ENCODE assay signal across 19 cellular contexts in the genomic region with DNA sequence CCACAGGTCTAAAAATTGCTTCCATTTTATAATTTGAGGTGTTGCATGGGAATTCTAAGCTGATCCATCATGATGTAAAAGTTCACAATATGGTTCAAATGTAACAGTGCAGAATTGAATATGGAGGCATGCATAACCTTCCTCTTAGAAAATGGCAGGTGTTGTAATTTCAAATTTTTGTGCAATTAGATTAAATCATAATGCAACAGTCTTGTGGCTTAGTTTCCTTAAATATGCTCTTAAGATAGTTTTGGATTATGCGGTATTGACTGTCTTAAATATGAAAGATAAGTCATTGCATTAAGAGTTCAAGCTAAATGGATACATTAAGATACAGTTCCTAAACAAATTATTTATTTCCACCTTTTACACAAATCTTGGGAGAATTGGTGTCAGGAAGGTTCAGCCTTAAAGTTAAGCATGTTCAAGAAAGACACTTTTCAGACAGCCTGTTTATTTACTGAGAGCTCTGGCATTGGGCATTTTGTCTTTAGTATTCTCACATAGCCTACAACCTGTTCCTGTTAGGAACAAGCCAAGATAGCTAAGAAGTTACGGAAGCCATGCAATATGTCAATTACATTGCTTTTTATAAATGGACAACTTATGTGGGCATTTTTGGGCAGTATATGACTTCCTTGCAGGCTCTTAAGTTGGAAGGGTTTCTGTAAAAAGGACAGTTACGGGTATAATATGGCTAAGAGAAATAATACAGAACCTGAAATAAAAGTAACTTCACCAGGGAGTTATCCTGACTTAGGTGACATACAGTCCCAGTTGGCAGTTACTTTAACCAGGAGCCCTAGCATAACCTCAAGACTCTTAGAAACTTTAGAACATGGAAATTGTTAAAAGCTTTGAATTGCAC. TPM values are rescaled to one million over a fixed set of nuclear protein-coding genes. Genes with fewer than 3 reads are reported as not detected.
DNase-seq lines count a peak whose midpoint lies in the region; FAIRE-seq and TF ChIP-seq lines count a peak whose summit lies in the region.
"Had no signal": no experiment of that assay in that cellular context is flagged by ENCODE, and none has a peak within 500 bp of the region (broad histone marks: within the 10 kb centered on the region; RNA-seq: fewer than 3 reads in every experiment).

No MANE protein-coding gene starts in this region.

- H3K4me3 ChIP-seq in adipocyte (ENCODE audit: low read length), result peak overlapping the region; percentile 24
- H3K4me3 ChIP-seq: prostate gland had no signal

- H3K9me3 ChIP-seq in adipocyte (ENCODE audit: control insufficient read depth, low read length), result no peaks in the 10 kb centered on the region
- H3K9me3 ChIP-seq: prostate gland had no signal

- no peaks in the 10 kb centered on the region for H3K9me3 Mint-ChIP-seq in activated CD4-positive, alpha-beta memory T cell treated with anti-CD3 and anti-CD28 coated beads for 36 hours
- no peaks in the 10 kb centered on the region for H3K9me3 Mint-ChIP-seq in activated CD4-positive, alpha-beta memory T cell treated with anti-CD3 and anti-CD28 coated beads, Interleukin-2, amount 10 ng/mL, durations not matched to agents 7 days and 5 days
- H3K9me3 Mint-ChIP-seq in neural crest cell, result no peaks in the 10 kb centered on the region

- H3K27me3 Mint-ChIP-seq in activated CD4-positive, alpha-beta memory T cell treated with anti-CD3 and anti-CD28 coated beads for 36 hours, result no peaks in the 10 kb centered on the region
- H3K27me3 Mint-ChIP-seq in activated CD4-positive, alpha-beta memory T cell treated with anti-CD3 and anti-CD28 coated beads, Interleukin-2, amount 10 ng/mL, durations not matched to agents 7 days and 5 days, result no peaks in the 10 kb centered on the region
- H3K27me3 Mint-ChIP-seq in neural crest cell (ENCODE audit: low read depth), result peaks cover 34% of the 10 kb centered on the region

- CTCF ChIA-PET in activated CD4-positive, alpha-beta memory T cell treated with anti-CD3 and anti-CD28 coated beads for 36 hours (lab: Charles Lee), result no interaction called here
- CTCF ChIA-PET in activated CD4-positive, alpha-beta memory T cell treated with anti-CD3 and anti-CD28 coated beads, Interleukin-2, amount 10 ng/mL, durations not matched to agents 7 days and 5 days (lab: Charles Lee), result interaction anchor here (0.6 to 1.1 kb wide), 2 partner anchors 11 to 672 kb away, joined by 4 to 5 read pairs; no protein-coding TSS in a partner anchor

- H3K4me1 ChIP-seq in adipocyte (ENCODE audit: control insufficient read depth, insufficient read depth, low read length), result peaks cover 93% of the 10 kb centered on the region

- intact Hi-C loops in activated CD4-positive, alpha-beta memory T cell treated with anti-CD3 and anti-CD28 coated beads for 36 hours (cut with micrococcal nuclease), result no loop called here

- H3K9ac ChIP-seq in adipocyte (ENCODE audit: low read length), result peak overlapping the region; percentile 13

- H3K36me3 Mint-ChIP-seq in activated CD4-positive, alpha-beta memory T cell treated with anti-CD3 and anti-CD28 coated beads for 36 hours, result peaks cover 89% of the 10 kb centered on the region
- peaks cover 94% of the 10 kb centered on the region for H3K36me3 Mint-ChIP-seq in activated CD4-positive, alpha-beta memory T cell treated with anti-CD3 and anti-CD28 coated beads, Interleukin-2, amount 10 ng/mL, durations not matched to agents 7 days and 5 days (ENCODE audit: low read depth)
- H3K36me3 Mint-ChIP-seq in neural crest cell (ENCODE audit: low read depth), result peaks cover 54% of the 10 kb centered on the region

- POLR2A ChIA-PET in activated CD4-positive, alpha-beta memory T cell treated with anti-CD3 and anti-CD28 coated beads for 36 hours (lab: Charles Lee), result interaction anchor here (1.1 to 2.3 kb wide), 3 partner anchors 8 to 60 kb away, joined by 3 to 7 read pairs (median 7); partner anchors contain the start of gene SRSF3
- POLR2A ChIA-PET in activated CD4-positive, alpha-beta memory T cell treated with anti-CD3 and anti-CD28 coated beads, Interleukin-2, amount 10 ng/mL, durations not matched to agents 7 days and 5 days (lab: Charles Lee), result interaction anchor here (0.6 to 12.9 kb wide), 9 partner anchors 8 to 758 kb away, joined by 3 to 225 read pairs (median 6); partner anchors contain the start of genes CDKN1A and STK38

- peaks cover 95% of the 10 kb centered on the region for H3K36me3 ChIP-seq in adipocyte (ENCODE audit: control insufficient read depth, insufficient read depth, low read length, severe bottlenecking)

- peak; percentile 52 for FAIRE-seq in H54 (lab: Jason Lieb, UNC)

- peak overlapping the region; percentile 20 for H3K4me3 Mint-ChIP-seq in activated CD4-positive, alpha-beta memory T cell treated with anti-CD3 and anti-CD28 coated beads for 36 hours
- no peak overlapping the region for H3K4me3 Mint-ChIP-seq in activated CD4-positive, alpha-beta memory T cell treated with anti-CD3 and anti-CD28 coated beads, Interleukin-2, amount 10 ng/mL, durations not matched to agents 7 days and 5 days
- peak overlapping the region; percentile 56 for H3K4me3 Mint-ChIP-seq in neural crest cell

- TF ChIP-seq CTCF in neural crest cell (conservative IDR thresholded peaks at IDR 0.05), result no peak

- H3K27ac Mint-ChIP-seq in activated CD4-positive, alpha-beta memory T cell treated with anti-CD3 and anti-CD28 coated beads for 36 hours, result peak overlapping the region; percentile 76
- H3K27ac Mint-ChIP-seq in activated CD4-positive, alpha-beta memory T cell treated with anti-CD3 and anti-CD28 coated beads, Interleukin-2, amount 10 ng/mL, durations not matched to agents 7 days and 5 days, result no peak overlapping the region
- H3K27ac Mint-ChIP-seq in neural crest cell (ENCODE audit: unreplicated experiment), result no peak overlapping the region

- no peak for TF ChIP-seq POLR2A in H54 (IDR thresholded peaks at IDR 0.05; ENCODE audit: low read depth, low read length)

- no peak for DNase-seq in activated CD4-positive, alpha-beta memory T cell treated with anti-CD3 and anti-CD28 coated beads for 36 hours
- DNase-seq in activated CD4-positive, alpha-beta memory T cell treated with anti-CD3 and anti-CD28 coated beads, Interleukin-2, amount 10 ng/mL, durations not matched to agents 7 days and 5 days, result no peak
- DNase-seq in H54 (ENCODE audit: insufficient read length, low spot score), result no peak
- DNase-seq in adipocyte (ENCODE audit: low read depth), result no peak
- DNase-seq in neural crest cell (ENCODE audit: low read depth, low spot score), result no peak
- DNase-seq in NCI-H2227 (lab: John Stamatoyannopoulos, UW; ENCODE audit: unreplicated experiment), result no peak
- no peak for DNase-seq in NCI-H128 (lab: John Stamatoyannopoulos, UW; ENCODE audit: unreplicated experiment)
- no peak for DNase-seq in GF-D8 (lab: John Stamatoyannopoulos, UW)
- DNase-seq: activated CD4-positive, alpha-beta T cell treated with anti-CD3 and anti-CD28 coated beads for 1 hour; amniotic stem cell; foreskin melanocyte; left ventricle myocardium superior; NCI-H1694 treated with DMSO at 0.1 percent for 48 hours; NCI-H446; SHP77 treated with DMSO at 0.1 percent for 48 hours; stimulated activated CD4-positive, alpha-beta T cell treated with anti-CD3 and anti-CD28 coated beads, Interleukin-12 subunit alpha, Interleukin-12 subunit beta, amount 100 ng/mL, for 4 hours; stimulated activated naive CD8-positive, alpha-beta T cell treated with anti-CD3 and anti-CD28 coated beads, Interleukin-15, Interleukin-2, amounts not matched to agents 100 U/mL and 50 U/mL, for 24 hours; T-helper 9 cell had no signal

- no peaks in the 10 kb centered on the region for H3K27me3 ChIP-seq in adipocyte (replicated peaks; ENCODE audit: control insufficient read depth, insufficient read depth, low read length)

- H3K4me1 Mint-ChIP-seq in activated CD4-positive, alpha-beta memory T cell treated with anti-CD3 and anti-CD28 coated beads for 36 hours (ENCODE audit: low read depth), result peaks cover 80% of the 10 kb centered on the region
- peaks cover 81% of the 10 kb centered on the region for H3K4me1 Mint-ChIP-seq in activated CD4-positive, alpha-beta memory T cell treated with anti-CD3 and anti-CD28 coated beads, Interleukin-2, amount 10 ng/mL, durations not matched to agents 7 days and 5 days
- H3K4me1 Mint-ChIP-seq in neural crest cell, result peaks cover 74% of the 10 kb centered on the region

RNA-seq across cellular contexts. Expression of gene SRSF3, which starts 9.3 kb away (rescaled TPM):
- total RNA-seq in activated CD4-positive, alpha-beta memory T cell treated with anti-CD3 and anti-CD28 coated beads for 36 hours, result 100 to 1,000 TPM; 390 to 392 TPM
- total RNA-seq in activated CD4-positive, alpha-beta memory T cell treated with anti-CD3 and anti-CD28 coated beads, Interleukin-2, amount 10 ng/mL, durations not matched to agents 7 days and 5 days, result 100 to 1,000 TPM; 384 to 385 TPM
- total RNA-seq in neural crest cell, result 611 and 636 TPM in 2 replicates

RNA-seq across cellular contexts. Expression of gene STK38, which starts 56.2 kb away (rescaled TPM):
- total RNA-seq in activated CD4-positive, alpha-beta memory T cell treated with anti-CD3 and anti-CD28 coated beads for 36 hours, result 10 to 100 TPM; 25.8 to 27.5 TPM
- 10 to 100 TPM; 88.9 to 93.2 TPM for total RNA-seq in activated CD4-positive, alpha-beta memory T cell treated with anti-CD3 and anti-CD28 coated beads, Interleukin-2, amount 10 ng/mL, durations not matched to agents 7 days and 5 days
- total RNA-seq in neural crest cell, result 26.8 and 27.7 TPM in 2 replicates
